In genomic region chr11:16942342-16942741, GRCh38 we compare ENCODE assay signal across 27 cellular contexts.
"Had no signal": no experiment of that assay in that cellular context is flagged by ENCODE, and none has a peak within 500 bp of the region (broad histone marks: within the 10 kb centered on the region; RNA-seq: fewer than 3 reads in every experiment).

No MANE protein-coding gene starts in this region.

- H3K36me3 ChIP-seq: Peyer's patch had no signal

- H3K9me3 ChIP-seq: Peyer's patch had no signal

- H3K4me3 Mint-ChIP-seq: activated B cell treated with CpG ODN at 0.5 μM for 24 hours; activated CD4-positive, alpha-beta memory T cell treated with anti-CD3 and anti-CD28 coated beads, Interleukin-2, amount 10 ng/mL, durations not matched to agents 7 days and 5 days; activated naive CD4-positive, alpha-beta T cell treated with anti-CD3 and anti-CD28 coated beads, Interleukin-2, amount 10 ng/mL, durations not matched to agents 7 days and 5 days; activated naive CD8-positive, alpha-beta T cell treated with anti-CD3 and anti-CD28 coated beads for 36 hours; activated T-helper 17 cell treated with anti-CD3 and anti-CD28 coated beads, Interleukin-2, amount 50 U/mL, for 72 hours; T-helper 17 cell had no signal

- H3K27ac ChIP-seq: Peyer's patch, RWPE1 had no signal

- H3K36me3 Mint-ChIP-seq: activated naive CD4-positive, alpha-beta T cell treated with anti-CD3 and anti-CD28 coated beads, Interleukin-2, amount 10 ng/mL, durations not matched to agents 7 days and 5 days; activated naive CD8-positive, alpha-beta T cell treated with anti-CD3 and anti-CD28 coated beads for 36 hours had no signal

- H3K4me1 Mint-ChIP-seq: activated naive CD4-positive, alpha-beta T cell treated with anti-CD3 and anti-CD28 coated beads, Interleukin-2, amount 10 ng/mL, durations not matched to agents 7 days and 5 days; activated T-helper 17 cell treated with anti-CD3 and anti-CD28 coated beads, Interleukin-2, amount 50 U/mL, for 72 hours had no signal

- H3K4me3 ChIP-seq: Peyer's patch had no signal

- H3K27me3 Mint-ChIP-seq: activated B cell treated with CpG ODN at 0.5 μM for 24 hours; activated CD4-positive, alpha-beta memory T cell treated with anti-CD3 and anti-CD28 coated beads, Interleukin-2, amount 10 ng/mL, durations not matched to agents 7 days and 5 days; activated naive CD8-positive, alpha-beta T cell treated with anti-CD3 and anti-CD28 coated beads for 36 hours; activated T-helper 17 cell treated with anti-CD3 and anti-CD28 coated beads, Interleukin-2, amount 50 U/mL, for 72 hours; T-helper 17 cell had no signal

- H3K27ac Mint-ChIP-seq: activated B cell treated with CpG ODN at 0.5 μM for 24 hours; activated CD4-positive, alpha-beta memory T cell treated with anti-CD3 and anti-CD28 coated beads, Interleukin-2, amount 10 ng/mL, durations not matched to agents 7 days and 5 days; activated naive CD4-positive, alpha-beta T cell treated with anti-CD3 and anti-CD28 coated beads, Interleukin-2, amount 10 ng/mL, durations not matched to agents 7 days and 5 days; activated naive CD8-positive, alpha-beta T cell treated with anti-CD3 and anti-CD28 coated beads for 36 hours; activated T-helper 17 cell treated with anti-CD3 and anti-CD28 coated beads, Interleukin-2, amount 50 U/mL, for 72 hours; T-helper 17 cell had no signal

- ATAC-seq: activated T-helper 17 cell treated with anti-CD3 and anti-CD28 coated beads, Interleukin-2, amount 50 U/mL, for 72 hours; T-helper 17 cell had no signal

- H3K4me1 ChIP-seq: Peyer's patch had no signal

- H3K9me3 Mint-ChIP-seq: activated B cell treated with CpG ODN at 0.5 μM for 24 hours; activated CD4-positive, alpha-beta memory T cell treated with anti-CD3 and anti-CD28 coated beads, Interleukin-2, amount 10 ng/mL, durations not matched to agents 7 days and 5 days; activated naive CD4-positive, alpha-beta T cell treated with anti-CD3 and anti-CD28 coated beads, Interleukin-2, amount 10 ng/mL, durations not matched to agents 7 days and 5 days; activated naive CD8-positive, alpha-beta T cell treated with anti-CD3 and anti-CD28 coated beads for 36 hours; activated T-helper 17 cell treated with anti-CD3 and anti-CD28 coated beads, Interleukin-2, amount 50 U/mL, for 72 hours had no signal

- DNase-seq: activated B cell treated with CpG ODN at 0.5 μM for 24 hours; activated CD4-positive, alpha-beta memory T cell treated with anti-CD3 and anti-CD28 coated beads, Interleukin-2, amount 10 ng/mL, durations not matched to agents 7 days and 5 days; activated CD4-positive, alpha-beta T cell treated with anti-CD3 and anti-CD28 coated beads for 1 hour; activated CD4-positive, alpha-beta T cell treated with anti-CD3 and anti-CD28 coated beads, Interleukin-2, amount 50 U/mL, for 1 hour; activated gamma-delta T cell treated with Interleukin-2 at 50 U/mL for 16 hours; activated naive CD4-positive, alpha-beta T cell treated with anti-CD3 and anti-CD28 coated beads, Interleukin-2, amount 10 ng/mL, durations not matched to agents 7 days and 5 days; activated naive CD8-positive, alpha-beta T cell treated with anti-CD3 and anti-CD28 coated beads for 36 hours; activated T-cell treated with anti-CD3 and anti-CD28 coated beads for 4 hours; activated T-cell treated with anti-CD3 and anti-CD28 coated beads, Interleukin-2, amount 50 U/mL, for 48 hours; anterior cingulate cortex; central memory CD4-positive, alpha-beta T cell; IMR-90; KBM-7; NCI-H1048; NCI-H146; NCI-H1930; NCI-H2171; NCI-H226; NCI-H526; NCI-H774; NK-92 treated with Interleukin-12 subunit alpha and Interleukin-12 subunit beta, amount 100 ng/mL, for 24 hours; Peyer's patch; SHP77 treated with DMSO at 0.1 percent for 48 hours; T-helper 17 cell; T-helper 9 cell had no signal

- H3K27me3 ChIP-seq: Peyer's patch had no signal
